In genomic region chr16:89827383-89828198, GRCh38 we compare ENCODE assay signal across 8 cellular contexts. TPM values are rescaled to one million over a fixed set of nuclear protein-coding genes. Genes with fewer than 3 reads are reported as not detected.
DNase-seq lines count a peak whose midpoint lies in the region; ATAC-seq, FAIRE-seq and TF ChIP-seq lines count a peak whose summit lies in the region.

No MANE protein-coding gene starts in this region.

- H3K9me3 ChIP-seq in neuron (ENCODE audit: low read length) = no peaks in the 10 kb centered on the region

- TF ChIP-seq CTCF in AG04449 (IDR thresholded peaks at IDR 0.05; ENCODE audit: insufficient read depth, low read length, missing control alignments) (no peak), WI38 (IDR thresholded peaks at IDR 0.05; ENCODE audit: low read depth, low read length) (no peak), fibroblast of villous mesenchyme (IDR thresholded peaks at IDR 0.05; ENCODE audit: insufficient read depth, low read depth, low read length) (no peak), GM10266 (IDR thresholded peaks at IDR 0.05; ENCODE audit: control insufficient read depth, insufficient read depth, low read depth, missing control alignments) (no peak)

- H3K36me3 ChIP-seq in neuron (ENCODE audit: insufficient read depth, low read length) = peaks cover 7% of the 10 kb centered on the region

- H2AFZ ChIP-seq in neuron (ENCODE audit: low read depth, low read length) = peak overlapping the region; percentile 64

- POLR2A ChIA-PET in AG04449 (lab: Yijun Ruan, JAX) = no interaction called here

- DNase-seq in AG04449 (ENCODE audit: low read depth, low spot score) (no peak), H54 (ENCODE audit: insufficient read length, low spot score) (peak; percentile 53), fibroblast of villous mesenchyme (ENCODE audit: low read depth) (peak; percentile 82), GM10266 (ENCODE audit: extremely low spot score) (no peak)
- DNase-seq in activated effector memory CD4-positive, alpha-beta T cell treated with anti-CD3 and anti-CD28 coated beads, Interleukin-2, amount 50 U/mL, for 16 hours = no peak

- H3K27me3 ChIP-seq in neuron (ENCODE audit: insufficient read depth, low read length) = no peaks in the 10 kb centered on the region

- 0 out of 2 replicates have a peak, but pooled peaks have one; percentile 27 for TF ChIP-seq POLR2A in H54 (IDR thresholded peaks at IDR 0.05; ENCODE audit: low read depth, low read length)

- no peak for FAIRE-seq in H54 (lab: Jason Lieb, UNC)

- no peak for ATAC-seq in GM18498 (IDR thresholded peaks at IDR 0.05; ENCODE audit: unreplicated experiment)

- H3K4me1 ChIP-seq in neuron (ENCODE audit: insufficient read depth, low read length) = peaks cover 20% of the 10 kb centered on the region

- H3K4me3 ChIP-seq in AG04449 (ENCODE audit: low read depth, low read length) (peak overlapping the region; percentile 56), WI38 (ENCODE audit: low read depth, low read length) (peak overlapping the region; percentile 56), fibroblast of villous mesenchyme (ENCODE audit: low read depth, low read length) (peak overlapping the region; percentile 64), neuron (ENCODE audit: low read length) (peak overlapping the region; percentile 49)

- CTCF ChIA-PET in AG04449 (lab: Yijun Ruan, JAX) = interaction anchor here (1.4 to 2.0 kb wide), 2 partner anchors 33 to 122 kb away, joined by 3 to 7 read pairs; no protein-coding TSS in a partner anchor

RNA-seq across cellular contexts. Expression of gene SPIRE2, which starts 0.7 kb away (rescaled TPM):
- total RNA-seq in fibroblast of villous mesenchyme = 3.5 and 3.9 TPM in 2 replicates

RNA-seq across cellular contexts. Expression of gene FANCA, which starts 11.1 kb away (rescaled TPM):
- total RNA-seq in fibroblast of villous mesenchyme = 21.9 and 22.0 TPM in 2 replicates

RNA-seq across cellular contexts. Expression of gene TCF25, which starts 45.8 kb away (rescaled TPM):
- 188 and 270 TPM in 2 replicates for total RNA-seq in fibroblast of villous mesenchyme

Comparison
In these comparisons a context has a peak if more than half of its experiments do, and no peak if none do; other contexts are left out.
1. DNase-seq: peak in H54 (single experiment) and fibroblast of villous mesenchyme (single experiment); none in AG04449 (single experiment), GM10266 (single experiment) and activated effector memory CD4-positive, alpha-beta T cell treated with anti-CD3 and anti-CD28 coated beads, Interleukin-2, amount 50 U/mL, for 16 hours (single experiment).
2. Peak in every context shown above with its lines, with median percentiles within 50 percentile points of each other: H3K4me3 ChIP-seq.